ENCODE assay signal across 10 cellular contexts in genomic region chr1:12044187-12044877, GRCh38. TPM values are rescaled to one million over a fixed set of nuclear protein-coding genes. Genes with fewer than 3 reads are reported as not detected.
DNase-seq lines count a peak whose midpoint lies in the region; ATAC-seq, FAIRE-seq and TF ChIP-seq lines count a peak whose summit lies in the region.
"Not testable (repeated sequence)": the region's sequence is repeated elsewhere in the genome, so short reads cannot be mapped to it uniquely, and the experiment has no call there.
"Had no signal": no experiment of that assay in that cellular context is flagged by ENCODE, and none has a peak within 500 bp of the region (broad histone marks: within the 10 kb centered on the region; RNA-seq: fewer than 3 reads in every experiment).

No MANE protein-coding gene starts in this region.

- H2BK20ac ChIP-seq in IMR-90 (ENCODE audit: low read depth, low read length), result not testable (repeated sequence)

- not testable (repeated sequence) for H3K4me3 Mint-ChIP-seq in activated CD4-positive, alpha-beta memory T cell treated with anti-CD3 and anti-CD28 coated beads, Interleukin-2, amount 10 ng/mL, durations not matched to agents 7 days and 5 days
- peak overlapping the region; percentile 15 for H3K4me3 Mint-ChIP-seq in stimulated activated effector memory CD8-positive, alpha-beta T cell treated with anti-CD3 and anti-CD28 coated beads, Interleukin-12 subunit alpha, Interleukin-12 subunit beta, amount 100 ng/mL, for 72 hours

- H2AK9ac ChIP-seq in IMR-90 (replicated peaks; ENCODE audit: low read depth, low read length, poor library complexity), result not testable (repeated sequence)

- BruUV-seq in IMR-90 (replicated peaks; lab: Mats Ljungman, UMichigan); GM12878 (replicated peaks; lab: Mats Ljungman, UMichigan): not testable (repeated sequence)

- H4K91ac ChIP-seq in IMR-90 (ENCODE audit: insufficient read depth, low read depth, low read length), result not testable (repeated sequence)

- not testable (repeated sequence) for FAIRE-seq in GM12878 (lab: Jason Lieb, UNC)

- SMC1A ChIA-PET in GM12878 (lab: Charles Lee; ENCODE audit: uncharacterized antibody, unreplicated experiment), result interaction anchor here (0.6 to 14.3 kb wide), 7 partner anchors 8 to 34 kb away, joined by 3 to 209 read pairs (median 4); partner anchors contain the start of gene TNFRSF8

- POLR2A ChIA-PET in IMR-90 (lab: Charles Lee; ENCODE audit: unreplicated experiment), result not testable (repeated sequence)
- POLR2A ChIA-PET in activated CD4-positive, alpha-beta memory T cell treated with anti-CD3 and anti-CD28 coated beads, Interleukin-2, amount 10 ng/mL, durations not matched to agents 7 days and 5 days (lab: Charles Lee), result interaction anchor here (0.6 to 9.6 kb wide), 6 partner anchors 19 to 135 kb away, joined by 3 to 124 read pairs (median 14); partner anchors contain the start of genes MIIP and TNFRSF8
- POLR2A ChIA-PET in GM12878 (lab: Charles Lee), result interaction anchor here (0.5 to 9.7 kb wide), 10 partner anchors 8 to 121 kb away, joined by 3 to 154 read pairs (median 6); partner anchors contain the start of genes MIIP and TNFRSF8

- DNase-seq in Daoy (ENCODE audit: low read depth), result peak; percentile 69
- DNase-seq in IMR-90; activated CD4-positive, alpha-beta memory T cell treated with anti-CD3 and anti-CD28 coated beads, Interleukin-2, amount 10 ng/mL, durations not matched to agents 7 days and 5 days; GM12878 (ENCODE audit: low read depth, low spot score); heart left ventricle: not testable (repeated sequence)
- peak; percentile 23 for DNase-seq in RPMI8226
- DNase-seq in osteoblast (ENCODE audit: insufficient read length, low spot score, missing footprints), result peak; percentile 69
- peak in 1 of 2 donors; percentile 73 for DNase-seq in stimulated activated effector memory CD8-positive, alpha-beta T cell treated with anti-CD3 and anti-CD28 coated beads, Interleukin-12 subunit alpha, Interleukin-12 subunit beta, amount 100 ng/mL, for 72 hours (ENCODE audit: low spot score in 2 of 2)

- RAD21 ChIA-PET in GM12878 (lab: Charles Lee; ENCODE audit: unreplicated experiment), result interaction anchor here (1.1 to 9.9 kb wide), 8 partner anchors 10 to 136 kb away, joined by 3 to 167 read pairs (median 14); partner anchors contain the start of gene TNFRSF8

- not testable (repeated sequence) for H3K36me3 ChIP-seq in IMR-90 (ENCODE audit: control insufficient read depth, insufficient read depth, low read length); GM12878 (ENCODE audit: control insufficient read depth in 2 of 2, insufficient read depth in 2 of 2, low read length in 1 of 2); heart left ventricle; osteoblast (ENCODE audit: insufficient read depth, low read length)

- not testable (repeated sequence) for H3K9ac ChIP-seq in IMR-90 (ENCODE audit: low read depth, low read length); GM12878 (ENCODE audit: control insufficient read depth, insufficient read depth, low read length)

- H3K79me2 ChIP-seq in GM12878 (ENCODE audit: control insufficient read depth, insufficient read depth, low read length); osteoblast (ENCODE audit: insufficient read depth, low read length): not testable (repeated sequence)

- H3K79me1 ChIP-seq in IMR-90 (ENCODE audit: low read depth in 1 of 2, low read length in 2 of 2), result not testable (repeated sequence)

- TF ChIP-seq POLR2A in IMR-90 (IDR thresholded peaks at IDR 0.05; ENCODE audit: low read depth, low read length); GM12878 (IDR thresholded peaks at IDR 0.05; ENCODE audit: low read depth, low read length); heart left ventricle (IDR thresholded peaks at IDR 0.05): not testable (repeated sequence)

- H3K14ac ChIP-seq in IMR-90 (replicated peaks; ENCODE audit: low read depth, low read length), result not testable (repeated sequence)

- not testable (repeated sequence) for H3K9me1 ChIP-seq in IMR-90 (ENCODE audit: insufficient read depth, low read length)

- not testable (repeated sequence) for H3K4me3 ChIP-seq in IMR-90 (ENCODE audit: insufficient read depth, low read depth, low read length); GM12878; heart left ventricle; osteoblast (ENCODE audit: insufficient read depth, low read length)

- not testable (repeated sequence) for H3K56ac ChIP-seq in IMR-90 (ENCODE audit: extremely low read depth, insufficient read depth, low read length)

- CTCF ChIA-PET in IMR-90 (lab: Yijun Ruan, JAX), result interaction anchor here (0.7 kb wide), 1 partner anchor 10 kb away, joined by 3 read pairs; no protein-coding TSS in a partner anchor
- CTCF ChIA-PET in activated CD4-positive, alpha-beta memory T cell treated with anti-CD3 and anti-CD28 coated beads, Interleukin-2, amount 10 ng/mL, durations not matched to agents 7 days and 5 days (lab: Charles Lee), result interaction anchor here (0.6 to 0.7 kb wide), 2 partner anchors 35 to 382 kb away, joined by 3 to 4 read pairs; no protein-coding TSS in a partner anchor
- CTCF ChIA-PET in GM12878 (lab: Yijun Ruan, JAX), result interaction anchor here (1.1 to 4.4 kb wide), 4 partner anchors 11 to 35 kb away, joined by 4 to 37 read pairs (median 10); partner anchors contain the start of gene TNFRSF8

- TF ChIP-seq CTCF in IMR-90 (conservative IDR thresholded peaks at IDR 0.05; ENCODE audit: low read depth, low read length); GM12878 (IDR thresholded peaks at IDR 0.05 in 2 of 3, conservative IDR thresholded peaks at IDR 0.05 in 1 of 3; ENCODE audit: control insufficient read depth in 2 of 3, extremely low read depth in 1 of 3, insufficient read depth in 1 of 3, low read depth in 3 of 3, low read length in 3 of 3); heart left ventricle (IDR thresholded peaks at IDR 0.05); osteoblast (IDR thresholded peaks at IDR 0.05; ENCODE audit: extremely low read depth, low read depth, low read length): not testable (repeated sequence)

- H3K27ac Mint-ChIP-seq in activated CD4-positive, alpha-beta memory T cell treated with anti-CD3 and anti-CD28 coated beads, Interleukin-2, amount 10 ng/mL, durations not matched to agents 7 days and 5 days, result peak overlapping the region; percentile 71
- H3K27ac Mint-ChIP-seq in stimulated activated effector memory CD8-positive, alpha-beta T cell treated with anti-CD3 and anti-CD28 coated beads, Interleukin-12 subunit alpha, Interleukin-12 subunit beta, amount 100 ng/mL, for 72 hours, result peak overlapping the region; percentile 76

- H3K27me3 ChIP-seq in IMR-90 (ENCODE audit: control insufficient read depth, insufficient read depth, low read length), result peaks cover 25% of the 10 kb centered on the region
- not testable (repeated sequence) for H3K27me3 ChIP-seq in GM12878 (replicated peaks in 1 of 2; ENCODE audit: control insufficient read depth in 2 of 2, insufficient read depth in 2 of 2, low read length in 1 of 2); heart left ventricle; osteoblast (ENCODE audit: insufficient read depth, low read length)

- H2AK5ac ChIP-seq in IMR-90 (ENCODE audit: low read depth, low read length), result not testable (repeated sequence)

- not testable (repeated sequence) for H3K27ac ChIP-seq in IMR-90 (ENCODE audit: insufficient read depth, low read length); heart left ventricle; osteoblast (ENCODE audit: low read depth, low read length)
- H3K27ac ChIP-seq in GM12878 (ENCODE audit: control insufficient read depth, insufficient read depth), result peak overlapping the region; percentile 94

- intact Hi-C loops in IMR-90 (cut with micrococcal nuclease); heart left ventricle (cut with DNase I): not testable (repeated sequence)
- intact Hi-C loops in GM12878 (cut with micrococcal nuclease; ENCODE audit: unreplicated experiment), result loop anchor here (2.0 kb wide), 1 partner anchor 136 kb away; no protein-coding TSS in a partner anchor

- not testable (repeated sequence) for TF ChIP-seq RAD21 in IMR-90 (IDR thresholded peaks at IDR 0.05; ENCODE audit: low read length); GM12878 (IDR thresholded peaks at IDR 0.05; ENCODE audit: insufficient read depth, low read depth, low read length)

- not testable (repeated sequence) for H3K27me3 Mint-ChIP-seq in activated CD4-positive, alpha-beta memory T cell treated with anti-CD3 and anti-CD28 coated beads, Interleukin-2, amount 10 ng/mL, durations not matched to agents 7 days and 5 days

- H2BK15ac ChIP-seq in IMR-90 (ENCODE audit: low read depth, low read length), result not testable (repeated sequence)

- peaks cover 40% of the 10 kb centered on the region for H3K4me1 Mint-ChIP-seq in activated CD4-positive, alpha-beta memory T cell treated with anti-CD3 and anti-CD28 coated beads, Interleukin-2, amount 10 ng/mL, durations not matched to agents 7 days and 5 days
- H3K4me1 Mint-ChIP-seq in stimulated activated effector memory CD8-positive, alpha-beta T cell treated with anti-CD3 and anti-CD28 coated beads, Interleukin-12 subunit alpha, Interleukin-12 subunit beta, amount 100 ng/mL, for 72 hours, result peaks cover 27% of the 10 kb centered on the region

- H3K4ac ChIP-seq in IMR-90 (ENCODE audit: low read depth, low read length), result not testable (repeated sequence)

- H3K4me2 ChIP-seq in IMR-90 (ENCODE audit: low read depth, low read length); osteoblast (ENCODE audit: insufficient read depth, low read length): not testable (repeated sequence)
- 0 out of 2 replicates have a peak overlapping the region, but pooled peaks have one; percentile 31 for H3K4me2 ChIP-seq in GM12878 (ENCODE audit: control insufficient read depth, insufficient read depth)

- not testable (repeated sequence) for ATAC-seq in IMR-90 (ENCODE audit: low read depth)
- peak; percentile 27 for ATAC-seq in GM12878
- peak in 3 of 4 donors; percentile 23 to 50 (median 32) for ATAC-seq in heart left ventricle
- peak; percentile 65 for ATAC-seq in stimulated activated effector memory CD8-positive, alpha-beta T cell treated with anti-CD3 and anti-CD28 coated beads, Interleukin-12 subunit alpha, Interleukin-12 subunit beta, amount 100 ng/mL, for 72 hours

- not testable (repeated sequence) for H4K5ac ChIP-seq in IMR-90 (ENCODE audit: low read depth, low read length)

- not testable (repeated sequence) for H2AFZ ChIP-seq in IMR-90 (replicated peaks; ENCODE audit: low read length, poor library complexity); osteoblast (ENCODE audit: low read length)
- peak overlapping the region; percentile 52 for H2AFZ ChIP-seq in GM12878 (ENCODE audit: control insufficient read depth, low read depth, low read length)

- not testable (repeated sequence) for H4K20me1 ChIP-seq in IMR-90 (ENCODE audit: insufficient read depth, low read length); GM12878 (ENCODE audit: control insufficient read depth, insufficient read depth); osteoblast (ENCODE audit: insufficient read depth, low read length)

- dilution Hi-C loops in IMR-90 (cut with HindIII; ENCODE audit: low sequenced_read_pairs, unreplicated experiment), result not testable (repeated sequence)

- H2BK5ac ChIP-seq in IMR-90 (ENCODE audit: low read depth, low read length, poor library complexity, severe bottlenecking), result not testable (repeated sequence)

- not testable (repeated sequence) for H3K18ac ChIP-seq in IMR-90 (ENCODE audit: low read depth, low read length)

- H4K8ac ChIP-seq in IMR-90 (ENCODE audit: low read depth in 2 of 2, low read length in 2 of 2), result not testable (repeated sequence)

- not testable (repeated sequence) for H3K23ac ChIP-seq in IMR-90 (ENCODE audit: low read depth, low read length)

- WGBS in IMR-90 (ENCODE audit: extremely low coverage in 2 of 2, insufficient read length in 1 of 2), 2 experiments, result 80% methylated on average over 5 of the region's 15 CpGs; no CpG with 5 or more reads in 1 of the 2 experiments
- 0% methylated on average over 15 of the region's 15 CpGs for WGBS in GM12878 (ENCODE audit: insufficient coverage, insufficient replicate concordance, low lambda C conversion rate, missing lambda C conversion rate)
- 66 to 76% (median 73%) methylated on average over 14 to 15 of the region's 15 CpGs for WGBS in heart left ventricle, 4 donors

- H3K4me1 ChIP-seq in IMR-90 (ENCODE audit: control insufficient read depth, insufficient read depth, low read length); heart left ventricle: not testable (repeated sequence)
- H3K4me1 ChIP-seq in GM12878 (ENCODE audit: control insufficient read depth, insufficient read depth, low read length) (peaks cover 73% of the 10 kb centered on the region), osteoblast (ENCODE audit: insufficient read depth, low read length) (peaks cover 18% of the 10 kb centered on the region)

- not testable (repeated sequence) for H2BK120ac ChIP-seq in IMR-90 (ENCODE audit: low read depth, low read length)

- not testable (repeated sequence) for H3K9me3 ChIP-seq in IMR-90 (ENCODE audit: control insufficient read depth, insufficient read depth, low read length); GM12878 (replicated peaks; ENCODE audit: control insufficient read depth, insufficient read depth, low read length); heart left ventricle; osteoblast (ENCODE audit: low read depth, low read length)

- H3K36me3 Mint-ChIP-seq in activated CD4-positive, alpha-beta memory T cell treated with anti-CD3 and anti-CD28 coated beads, Interleukin-2, amount 10 ng/mL, durations not matched to agents 7 days and 5 days (ENCODE audit: low read depth); stimulated activated effector memory CD8-positive, alpha-beta T cell treated with anti-CD3 and anti-CD28 coated beads, Interleukin-12 subunit alpha, Interleukin-12 subunit beta, amount 100 ng/mL, for 72 hours: not testable (repeated sequence)

- TF ChIP-seq EP300 in GM12878 (IDR thresholded peaks at IDR 0.05; ENCODE audit: borderline replicate concordance in 1 of 2, control insufficient read depth in 1 of 2, low read depth in 2 of 2, low read length in 2 of 2), result not testable (repeated sequence)

- in situ Hi-C loops in IMR-90 (cut with MboI; ENCODE audit: low sequenced_read_pairs); GM12878 (cut with MboI): not testable (repeated sequence)

- not testable (repeated sequence) for H3K9me3 Mint-ChIP-seq in activated CD4-positive, alpha-beta memory T cell treated with anti-CD3 and anti-CD28 coated beads, Interleukin-2, amount 10 ng/mL, durations not matched to agents 7 days and 5 days; stimulated activated effector memory CD8-positive, alpha-beta T cell treated with anti-CD3 and anti-CD28 coated beads, Interleukin-12 subunit alpha, Interleukin-12 subunit beta, amount 100 ng/mL, for 72 hours

RNA-seq across cellular contexts. Expression of gene TNFRSF8, which starts 18.8 kb away (rescaled TPM):
- total RNA-seq in Daoy (2014; rRNA removed; shearing (Covaris generic)), result 13.4 and 16.4 TPM in 2 replicates
- under 0.01 TPM in 2 replicates for total RNA-seq in IMR-90 (2012; rRNA removed)
- polyA plus RNA-seq in IMR-90 (2012; rRNA removed), result 0.31 and 0.37 TPM in 2 replicates
- 0.35 and 0.56 TPM in 2 replicates for polyA plus RNA-seq in IMR-90 (2012; cell fraction: cytosol; rRNA removed)
- 0.54 and 0.72 TPM in 2 replicates for polyA plus RNA-seq in IMR-90 (2012; cell fraction: nucleus; rRNA removed; ENCODE audit: low replicate concordance)
- total RNA-seq in activated CD4-positive, alpha-beta memory T cell treated with anti-CD3 and anti-CD28 coated beads, Interleukin-2, amount 10 ng/mL, durations not matched to agents 7 days and 5 days, result 10 to 100 TPM; 32.9 to 34.3 TPM
- 152 and 169 TPM in 2 replicates for total RNA-seq in GM12878 (2013; cell fraction: nucleolus; rRNA removed)
- 59.6 and 71.1 TPM in 2 replicates for total RNA-seq in GM12878 (2014; rRNA removed)
- 32.8 and 40.6 TPM in 2 replicates for total RNA-seq in GM12878 (2014; rRNA removed; fragmentation: Illumina TruSeq; extraction: Trizol)
- total RNA-seq in GM12878 (2021), result 114 and 115 TPM in 2 replicates
- 15.7 TPM for polyA plus RNA-seq in GM12878 (2011; ENCODE audit: low read depth)
- polyA plus RNA-seq in GM12878 (2011; rRNA removed), result 18.2 and 40.5 TPM in 2 replicates
- polyA plus RNA-seq in GM12878 (2011; cell fraction: cytosol; rRNA removed), result 58.2 and 63.2 TPM in 2 replicates
- polyA plus RNA-seq in GM12878 (2011; cell fraction: nucleus; rRNA removed), result 60.0 and 69.8 TPM in 2 replicates
- polyA plus RNA-seq in GM12878 (2012), result 37.2 and 56.8 TPM in 2 replicates
- polyA plus RNA-seq in GM12878 (2014; fragmentation: Illumina TruSeq; extraction: Trizol), result 12.4 and 49.6 TPM in 2 replicates
- 10 to 100 TPM in 1 of 2 experiments, 1 to 10 TPM in 1; 9.8 to 32.0 TPM for polyA plus RNA-seq in GM12878 (2014; fragmentation: Nextera tagmentation; extraction: Ambion mirVana)
- 68.0 and 85.0 TPM in 2 replicates for polyA plus RNA-seq in GM12878 (2014; rRNA removed)
- polyA plus RNA-seq in GM12878 (2016; fragmentation: Nextera tagmentation; extraction: Ambion mirVana), result 10 to 100 TPM; 69.7 to 71.9 TPM
- 33.1 and 63.8 TPM in 2 replicates for polyA minus RNA-seq in GM12878 (2011; rRNA and poly(A)+ RNA removed)
- 32.3 and 32.7 TPM in 2 replicates for polyA minus RNA-seq in GM12878 (2011; cell fraction: cytosol; rRNA and poly(A)+ RNA removed)
- 25.4 and 41.4 TPM in 2 replicates for polyA minus RNA-seq in GM12878 (2011; cell fraction: nucleus; rRNA and poly(A)+ RNA removed)
- 1 to 10 TPM in 2 of 9 donors, under 1 TPM in 7; 0.51 to 4.5 (median 0.75) TPM for total RNA-seq in heart left ventricle
- polyA plus RNA-seq in heart left ventricle, result 1 to 10 TPM in 1 of 2 donors, under 1 TPM in 1; 1.00 to 1.1 TPM
- under 0.01 and 0.29 TPM in 2 replicates for total RNA-seq in osteoblast
- total RNA-seq: SK-MEL-5 had no signal
- polyA plus RNA-seq: naive thymus-derived CD4-positive, alpha-beta T cell had no signal

RNA-seq across cellular contexts. Expression of gene MIIP, which starts 25.0 kb away (rescaled TPM):
- 60.1 and 65.6 TPM in 2 replicates for total RNA-seq in Daoy (2014; rRNA removed; shearing (Covaris generic))
- total RNA-seq in IMR-90 (2012; rRNA removed) (12.2 and 14.2 TPM in 2 replicates), GM12878 (2014; rRNA removed) (68.8 and 71.3 TPM in 2 replicates), GM12878 (2014; rRNA removed; fragmentation: Illumina TruSeq; extraction: Trizol) (16.6 and 17.1 TPM in 2 replicates), GM12878 (2021) (56.2 and 57.2 TPM in 2 replicates), heart left ventricle (10 to 100 TPM; 11.3 to 53.5 (median 17.4) TPM), osteoblast (24.2 and 26.4 TPM in 2 replicates)
- polyA plus RNA-seq in IMR-90 (2012; rRNA removed) (23.7 and 28.7 TPM in 2 replicates), GM12878 (2011; rRNA removed) (8.8 and 21.5 TPM in 2 replicates), GM12878 (2014; fragmentation: Illumina TruSeq; extraction: Trizol) (5.4 and 11.6 TPM in 2 replicates), GM12878 (2014; fragmentation: Nextera tagmentation; extraction: Ambion mirVana) (1 to 10 TPM in 1 of 2 experiments, under 1 TPM in 1; 0.84 to 5.1 TPM), GM12878 (2014; rRNA removed) (65.2 and 70.6 TPM in 2 replicates), GM12878 (2016; fragmentation: Nextera tagmentation; extraction: Ambion mirVana) (10 to 100 TPM; 82.3 to 95.7 TPM), heart left ventricle (10 to 100 TPM; 20.3 to 33.6 TPM)
- 12.9 and 18.5 TPM in 2 replicates for polyA plus RNA-seq in IMR-90 (2012; cell fraction: cytosol; rRNA removed)
- polyA plus RNA-seq in IMR-90 (2012; cell fraction: nucleus; rRNA removed; ENCODE audit: low replicate concordance), result 74.8 and 224 TPM in 2 replicates
- 10 to 100 TPM; 98.3 to 98.6 TPM for total RNA-seq in activated CD4-positive, alpha-beta memory T cell treated with anti-CD3 and anti-CD28 coated beads, Interleukin-2, amount 10 ng/mL, durations not matched to agents 7 days and 5 days
- 69.0 and 77.4 TPM in 2 replicates for total RNA-seq in GM12878 (2013; cell fraction: nucleolus; rRNA removed)
- 12.2 TPM for polyA plus RNA-seq in GM12878 (2011; ENCODE audit: low read depth)
- 30.0 and 54.7 TPM in 2 replicates for polyA plus RNA-seq in GM12878 (2011; cell fraction: cytosol; rRNA removed)
- polyA plus RNA-seq in GM12878 (2011; cell fraction: nucleus; rRNA removed), result 275 and 289 TPM in 2 replicates
- 37.9 and 40.1 TPM in 2 replicates for polyA plus RNA-seq in GM12878 (2012)
- 13.8 and 33.1 TPM in 2 replicates for polyA minus RNA-seq in GM12878 (2011; rRNA and poly(A)+ RNA removed)
- polyA minus RNA-seq in GM12878 (2011; cell fraction: cytosol; rRNA and poly(A)+ RNA removed), result 16.1 and 21.0 TPM in 2 replicates
- 22.2 and 38.7 TPM in 2 replicates for polyA minus RNA-seq in GM12878 (2011; cell fraction: nucleus; rRNA and poly(A)+ RNA removed)
